Comparison of ENCODE assay signal across 40 cellular contexts in the genomic region with DNA sequence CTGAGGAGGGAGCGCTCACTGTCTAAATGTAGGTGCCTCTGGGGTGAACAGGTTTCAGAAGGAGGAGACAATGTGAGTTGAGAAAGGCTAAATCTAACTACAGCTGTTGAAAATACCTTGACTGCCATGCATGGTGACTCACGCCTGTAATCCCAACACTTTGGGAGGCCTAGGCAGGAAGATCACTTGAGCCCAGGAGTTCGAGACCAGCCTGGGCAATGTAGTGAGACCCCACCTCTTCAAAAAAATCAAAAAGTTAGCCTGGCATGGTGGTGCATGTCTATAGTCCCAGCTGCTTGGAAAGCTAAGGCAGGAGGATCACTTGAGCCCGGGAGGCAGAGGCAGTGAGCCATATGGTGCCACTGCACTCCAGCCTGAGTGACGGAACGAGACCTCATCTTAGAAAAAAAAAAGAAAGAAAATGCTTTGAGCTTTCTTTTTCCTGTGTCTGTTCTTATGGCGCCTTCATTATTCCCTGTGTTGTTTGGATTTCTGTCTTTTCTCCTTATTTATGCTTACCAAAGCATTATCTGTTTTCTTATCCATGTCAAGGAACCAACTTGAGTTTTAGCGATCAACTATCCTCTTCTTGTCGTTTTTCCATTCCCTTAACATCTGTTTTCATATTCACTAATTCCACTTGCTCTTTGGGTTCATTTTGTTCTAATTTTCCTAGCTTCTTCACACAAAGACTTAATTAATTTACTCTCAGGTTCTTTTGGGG. TPM values are rescaled to one million over a fixed set of nuclear protein-coding genes. Genes with fewer than 3 reads are reported as not detected.
"Had no signal": no experiment of that assay in that cellular context is flagged by ENCODE, and none has a peak within 500 bp of the region (broad histone marks: within the 10 kb centered on the region; RNA-seq: fewer than 3 reads in every experiment).

No MANE protein-coding gene starts in this region.

- H3K36me3 ChIP-seq: cardiac muscle cell, colonic mucosa had no signal

- H3K4me1 Mint-ChIP-seq: activated CD4-positive, alpha-beta memory T cell treated with anti-CD3 and anti-CD28 coated beads, Interleukin-2, amount 10 ng/mL, durations not matched to agents 7 days and 5 days; activated naive CD4-positive, alpha-beta T cell treated with anti-CD3 and anti-CD28 coated beads, Interleukin-2, amount 50 U/mL, for 24 hours; activated naive CD8-positive, alpha-beta T cell treated with anti-CD3 and anti-CD28 coated beads, Interleukin-2, amount 10 ng/mL, durations not matched to agents 7 days and 5 days; activated T-helper 17 cell treated with anti-CD3 and anti-CD28 coated beads, Interleukin-2, amount 50 U/mL, for 72 hours; central memory CD8-positive, alpha-beta T cell had no signal

- H3K4me1 ChIP-seq: ascending aorta had no signal

- H3K9me3 ChIP-seq: colonic mucosa, MG63 had no signal

- H3K4me2 ChIP-seq: PC-9 had no signal

- H3K27me3 ChIP-seq: ascending aorta, cardiac muscle cell, colonic mucosa, MG63 had no signal

- H3K4me3 ChIP-seq: ascending aorta, cardiac muscle cell, colonic mucosa, MG63, PC-9 had no signal

- DNase-seq: activated CD4-positive, alpha-beta memory T cell treated with anti-CD3 and anti-CD28 coated beads, Interleukin-2, amount 10 ng/mL, durations not matched to agents 7 days and 5 days; activated CD4-positive, alpha-beta T cell treated with anti-CD3 and anti-CD28 coated beads for 1 hour; activated CD4-positive, alpha-beta T cell treated with anti-CD3 and anti-CD28 coated beads for 48 hours; activated CD4-positive, CD25-positive, alpha-beta regulatory T cell; activated CD8-positive, alpha-beta memory T cell treated with anti-CD3 and anti-CD28 coated beads for 24 hours; activated effector memory CD4-positive, alpha-beta T cell treated with anti-CD3 and anti-CD28 coated beads, Interleukin-2, amount 50 U/mL, for 16 hours; activated naive CD4-positive, alpha-beta T cell; activated naive CD8-positive, alpha-beta T cell treated with anti-CD3 and anti-CD28 coated beads, Interleukin-2, amount 10 ng/mL, durations not matched to agents 7 days and 5 days; activated T-cell treated with anti-CD3 and anti-CD28 coated beads, Interleukin-2, amount 50 U/mL, for 1 hour; activated T-cell treated with anti-CD3 and anti-CD28 coated beads, Interleukin-2, amount 50 U/mL, for 72 hours; amygdala; colonic mucosa; Kasumi-1; MG63; NCI-H1048; NCI-H1105 treated with DMSO at 0.1 percent for 48 hours; NCI-H1436; NCI-H1694; NCI-H2029; NCI-H226; NCI-H446 treated with DMSO at 0.1 percent for 48 hours; NCI-H526; NCI-H748 treated with DMSO at 0.1 percent for 48 hours; NK-92 treated with Interleukin-12 subunit alpha and Interleukin-12 subunit beta, amount 100 ng/mL, for 24 hours; SIG-M5; T-helper 1 cell; T-helper 2 cell; T-helper 9 cell had no signal

- FAIRE-seq: RCC 7860 had no signal

- H3K27ac Mint-ChIP-seq: activated CD4-positive, alpha-beta memory T cell treated with anti-CD3 and anti-CD28 coated beads, Interleukin-2, amount 10 ng/mL, durations not matched to agents 7 days and 5 days; activated naive CD4-positive, alpha-beta T cell treated with anti-CD3 and anti-CD28 coated beads, Interleukin-2, amount 50 U/mL, for 24 hours; activated naive CD8-positive, alpha-beta T cell treated with anti-CD3 and anti-CD28 coated beads, Interleukin-2, amount 10 ng/mL, durations not matched to agents 7 days and 5 days; activated T-cell treated with anti-CD3 and anti-CD28 coated beads, Interleukin-2, amount 50 U/mL, for 72 hours; activated T-helper 17 cell treated with anti-CD3 and anti-CD28 coated beads, Interleukin-2, amount 50 U/mL, for 72 hours had no signal

- H3K36me3 Mint-ChIP-seq: activated naive CD8-positive, alpha-beta T cell treated with anti-CD3 and anti-CD28 coated beads, Interleukin-2, amount 10 ng/mL, durations not matched to agents 7 days and 5 days had no signal

- H3K27ac ChIP-seq: ascending aorta, cardiac muscle cell, colonic mucosa, PC-9, RWPE1, VCaP had no signal

- H3K4me3 Mint-ChIP-seq: activated CD4-positive, alpha-beta memory T cell treated with anti-CD3 and anti-CD28 coated beads, Interleukin-2, amount 10 ng/mL, durations not matched to agents 7 days and 5 days; activated naive CD4-positive, alpha-beta T cell treated with anti-CD3 and anti-CD28 coated beads, Interleukin-2, amount 50 U/mL, for 24 hours; activated naive CD8-positive, alpha-beta T cell treated with anti-CD3 and anti-CD28 coated beads, Interleukin-2, amount 10 ng/mL, durations not matched to agents 7 days and 5 days; activated T-cell treated with anti-CD3 and anti-CD28 coated beads, Interleukin-2, amount 50 U/mL, for 72 hours; activated T-helper 17 cell treated with anti-CD3 and anti-CD28 coated beads, Interleukin-2, amount 50 U/mL, for 72 hours; central memory CD8-positive, alpha-beta T cell had no signal

- ATAC-seq: activated T-cell treated with anti-CD3 and anti-CD28 coated beads, Interleukin-2, amount 50 U/mL, for 72 hours; activated T-helper 17 cell treated with anti-CD3 and anti-CD28 coated beads, Interleukin-2, amount 50 U/mL, for 72 hours; Right ventricle myocardium inferior; SK-N-SH treated with all-trans-retinoic acid at 6 μM for 48 hours had no signal

- H2AFZ ChIP-seq: PC-9 had no signal

- H3K9me3 Mint-ChIP-seq: central memory CD8-positive, alpha-beta T cell had no signal

RNA-seq across cellular contexts. Expression of a gene that starts 8.5 kb away (rescaled TPM):
- total RNA-seq: activated CD4-positive, alpha-beta memory T cell treated with anti-CD3 and anti-CD28 coated beads, Interleukin-2, amount 10 ng/mL, durations not matched to agents 7 days and 5 days; activated naive CD8-positive, alpha-beta T cell treated with anti-CD3 and anti-CD28 coated beads, Interleukin-2, amount 10 ng/mL, durations not matched to agents 7 days and 5 days; activated T-helper 17 cell treated with anti-CD3 and anti-CD28 coated beads, Interleukin-2, amount 50 U/mL, for 72 hours; OCI-LY7 had no signal
